ENCODE assay signal across 8 cellular contexts in genomic region chr16:11914759-11915643, GRCh38. TPM values are rescaled to one million over a fixed set of nuclear protein-coding genes. Genes with fewer than 3 reads are reported as not detected.
A peak's percentile ranks its signal among the peaks of the same experiment; 100 is the strongest.
DNase-seq lines count a peak whose midpoint lies in the region; ATAC-seq and TF ChIP-seq lines count a peak whose summit lies in the region.

No MANE protein-coding gene starts in this region.

- no peaks in the 10 kb centered on the region for H3K9me3 ChIP-seq in lung (ENCODE audit: control insufficient read depth in 2 of 2, insufficient read depth in 1 of 2, low read length in 1 of 2)

- TF ChIP-seq RAD21 in Ishikawa (IDR thresholded peaks at IDR 0.05; ENCODE audit: low read depth): no peak

- peak overlapping the region; percentile 93 to 96 for H3K27ac ChIP-seq in lung (ENCODE audit: low read depth in 1 of 2, low read length in 1 of 2)

- no peaks in the 10 kb centered on the region for H3K36me3 ChIP-seq in lung (ENCODE audit: control insufficient read depth in 2 of 2, insufficient read depth in 2 of 2, low read length in 2 of 2)

- no peak for TF ChIP-seq CTCF in lung (IDR thresholded peaks at IDR 0.05; ENCODE audit: control extremely low read depth, extremely low read depth)

- no peaks in the 10 kb centered on the region for H3K27me3 ChIP-seq in lung (ENCODE audit: control insufficient read depth, insufficient read depth)

- peak overlapping the region; percentile 97 for H3K4me3 ChIP-seq in lung

- peak; percentile 32 for ATAC-seq in GM21717 (IDR thresholded peaks at IDR 0.05; ENCODE audit: unreplicated experiment)
- ATAC-seq in lung (ENCODE audit: insufficient read depth, low FRiP score): no peak

- TF ChIP-seq EP300 in Ishikawa (IDR thresholded peaks at IDR 0.05; ENCODE audit: borderline replicate concordance): no peak

- WGBS in lung, 2 donors: 0 to 1% methylated on average over 64 to 97 of the region's 97 CpGs

- DNase-seq in GF-D8 (lab: John Stamatoyannopoulos, UW) (peak; percentile 14), ecto neural progenitor cell (ENCODE audit: low spot score) (peak; percentile 54), lung (ENCODE audit: low spot score) (peak; percentile 36), A172 (ENCODE audit: low spot score) (no peak)
- peak; percentile 14 to 25 for DNase-seq in activated CD4-positive, alpha-beta T cell treated with anti-CD3 and anti-CD28 coated beads, Interleukin-2, amount 50 U/mL, for 24 hours (ENCODE audit: low read depth in 1 of 2, low spot score in 1 of 2)
- DNase-seq in stimulated activated CD8-positive, alpha-beta memory T cell treated with anti-CD3 and anti-CD28 coated beads, Interleukin-12 subunit alpha, Interleukin-12 subunit beta, amount 100 ng/mL, for 4 hours (ENCODE audit: low read depth): peak; percentile 34

- H3K4me1 ChIP-seq in lung (ENCODE audit: control insufficient read depth in 2 of 2, insufficient read depth in 2 of 2, low read length in 2 of 2): peaks cover 0 to 24% of the 10 kb centered on the region in 2 donors

TF ChIP-seq in Ishikawa, 13 proteins besides CTCF, POLR2A, EP300 and RAD21:
- TF ChIP-seq USF1 (IDR thresholded peaks at IDR 0.05) (0 out of 2 replicates have a peak, but pooled peaks have one; percentile 22), ZBTB7A (IDR thresholded peaks at IDR 0.05; ENCODE audit: low read depth) (no peak), TAF1 (IDR thresholded peaks at IDR 0.05; ENCODE audit: low read depth) (no peak)

RNA-seq across cellular contexts. Expression of gene GSPT1, which starts 0.8 kb away (rescaled TPM):
- total RNA-seq in lung: 100 to 1,000 TPM; 106 to 116 TPM
- 10 to 100 TPM; 27.2 to 61.7 TPM for polyA plus RNA-seq in lung
- total RNA-seq in A172 (2014; rRNA removed; shearing (Covaris generic)): 124 and 161 TPM in 2 replicates

RNA-seq across cellular contexts. Expression of gene NPIPB2, which starts 26.8 kb away (rescaled TPM):
- 10 to 100 TPM in 1 of 2 donors, 1 to 10 TPM in 1; 8.4 to 10.1 TPM for total RNA-seq in lung
- 1 to 10 TPM; 5.5 to 6.6 TPM for polyA plus RNA-seq in lung
- total RNA-seq in A172 (2014; rRNA removed; shearing (Covaris generic)): 5.1 TPM in 1 of 2 replicates, not detected in the other

RNA-seq across cellular contexts. Expression of gene TNFRSF17, which starts 50.0 kb away (rescaled TPM):
- 1 to 10 TPM; 1.5 to 3.2 TPM for total RNA-seq in lung
- 1 to 10 TPM in 1 of 2 donors, under 1 TPM in 1; 0.30 to 1.3 TPM for polyA plus RNA-seq in lung
- not detected in 2 replicates for total RNA-seq in A172 (2014; rRNA removed; shearing (Covaris generic))
